In genomic region chr21:25750085-25750484, GRCh38 we compare ENCODE assay signal across 16 cellular contexts. TPM values are rescaled to one million over a fixed set of nuclear protein-coding genes. Genes with fewer than 3 reads are reported as not detected.
A peak's percentile ranks its signal among the peaks of the same experiment; 100 is the strongest.
DNase-seq lines count a peak whose midpoint lies in the region; ATAC-seq lines count a peak whose summit lies in the region.
"Had no signal": no experiment of that assay in that cellular context is flagged by ENCODE, and none has a peak within 500 bp of the region (broad histone marks: within the 10 kb centered on the region; RNA-seq: fewer than 3 reads in every experiment).

No MANE protein-coding gene starts in this region.

- H3K27ac ChIP-seq in BLaER1 (peak overlapping the region; percentile 15; the same call in 1 of the 2 replicates), mesendoderm (ENCODE audit: low read depth, low read length) (no peak overlapping the region)
- H3K27ac ChIP-seq: PC-9, VCaP had no signal

- no peak overlapping the region for H3K23ac ChIP-seq in mesendoderm (ENCODE audit: low read length)

- WGBS in mesendoderm (ENCODE audit: extremely low coverage, insufficient coverage, low lambda C conversion rate), result no CpG with 5 or more reads among the region's 6 CpGs

- H4K5ac ChIP-seq in mesendoderm (ENCODE audit: low read length), result no peak overlapping the region

- DNase-seq in GDM1 (lab: John Stamatoyannopoulos, UW) (peak; percentile 49), T-helper 17 cell (no peak), mesendoderm (peak; percentile 21), NCI-H510A (lab: John Stamatoyannopoulos, UW) (no peak)
- DNase-seq in stimulated activated CD4-positive, alpha-beta T cell treated with anti-CD3 and anti-CD28 coated beads, Interleukin-4, amount 100 ng/mL, for 24 hours, result no peak
- DNase-seq: AML-193, aorta, DMS 273 treated with DMSO at 0.1 percent for 48 hours, foreskin fibroblast, left ventricle myocardium superior, naive B cell, NCI-H1694, PC-9 had no signal

- H3K27me3 Mint-ChIP-seq in T-helper 17 cell, result no peaks in the 10 kb centered on the region
- H3K27me3 Mint-ChIP-seq: naive B cell had no signal

- no peak overlapping the region for H3K18ac ChIP-seq in mesendoderm (ENCODE audit: low read length)

- H3K9me3 ChIP-seq in BLaER1 (no peaks in the 10 kb centered on the region), T-helper 17 cell (ENCODE audit: control insufficient read depth, low read length, poor library complexity, severe bottlenecking) (no peaks in the 10 kb centered on the region)

- H2BK120ac ChIP-seq in mesendoderm (ENCODE audit: low read depth, low read length), result no peak overlapping the region

- H3K9ac ChIP-seq in BLaER1 (0 out of 2 replicates have a peak overlapping the region, but pooled peaks have one; percentile 38), mesendoderm (ENCODE audit: low read length) (no peak overlapping the region)

- no peak overlapping the region for H3K4ac ChIP-seq in mesendoderm (ENCODE audit: low read depth, low read length)

- H3K36me3 ChIP-seq in BLaER1 (peaks cover 71% of the 10 kb centered on the region), mesendoderm (ENCODE audit: control insufficient read depth, insufficient read depth, low read length) (no peaks in the 10 kb centered on the region)

- H3K79me2 ChIP-seq in mesendoderm (ENCODE audit: control insufficient read depth, insufficient read depth, low read length), result no peaks in the 10 kb centered on the region

- H3K4me3 Mint-ChIP-seq in T-helper 17 cell, result no peak overlapping the region

- H3K36me3 Mint-ChIP-seq in T-helper 17 cell (ENCODE audit: low read depth), result peaks cover 18% of the 10 kb centered on the region

- peak overlapping the region; percentile 32 for H3K27ac Mint-ChIP-seq in T-helper 17 cell

- ATAC-seq in T-helper 17 cell, result no peak
- ATAC-seq in HG03378 (IDR thresholded peaks at IDR 0.05; ENCODE audit: unreplicated experiment), result no peak
- ATAC-seq: left ventricle myocardium superior had no signal

- no peak overlapping the region for H3K56ac ChIP-seq in mesendoderm (ENCODE audit: low read length)

- H3K79me1 ChIP-seq in mesendoderm (ENCODE audit: low read length), result no peaks in the 10 kb centered on the region

- H4K8ac ChIP-seq in mesendoderm (ENCODE audit: low read depth, low read length), result no peak overlapping the region

- no peaks in the 10 kb centered on the region for H4K20me1 ChIP-seq in BLaER1

- H2BK15ac ChIP-seq in mesendoderm (replicated peaks; ENCODE audit: low read depth), result no peak overlapping the region

- H3K4me1 ChIP-seq in BLaER1, result peaks cover 15% of the 10 kb centered on the region
- H3K4me1 ChIP-seq in mesendoderm (ENCODE audit: control insufficient read depth, low read depth, low read length), result no peaks in the 10 kb centered on the region

- H2BK5ac ChIP-seq in mesendoderm (ENCODE audit: low read length), result no peak overlapping the region

- H2AK5ac ChIP-seq in mesendoderm (ENCODE audit: low read length), result no peak overlapping the region

- H3K4me1 Mint-ChIP-seq in T-helper 17 cell, result peaks cover 16% of the 10 kb centered on the region

- H3K27me3 ChIP-seq in BLaER1 (no peaks in the 10 kb centered on the region), mesendoderm (ENCODE audit: insufficient read depth, low read length, poor library complexity) (no peaks in the 10 kb centered on the region)

- peak overlapping the region; percentile 59 for H3K4me2 ChIP-seq in BLaER1
- H3K4me2 ChIP-seq in mesendoderm (ENCODE audit: low read length), result no peak overlapping the region
- H3K4me2 ChIP-seq: PC-9 had no signal

- H3K4me3 ChIP-seq in BLaER1 (no peak overlapping the region), mesendoderm (ENCODE audit: low read length) (no peak overlapping the region)
- H3K4me3 ChIP-seq: PC-9 had no signal

RNA-seq across cellular contexts. Expression of gene GABPA, which starts 15.3 kb away (rescaled TPM):
- 10 to 100 TPM; 18.1 to 23.9 TPM for total RNA-seq in T-helper 17 cell
- 20.7 TPM for polyA plus RNA-seq in mesendoderm (2013, experiment 1 of 2)
- polyA plus RNA-seq in mesendoderm (2013, experiment 2 of 2), result 20.8 TPM

RNA-seq across cellular contexts. Expression of gene ATP5PF, which starts 15.4 kb away (rescaled TPM):
- total RNA-seq in T-helper 17 cell, result 10 to 100 TPM; 35.7 to 41.6 TPM
- 323 TPM for polyA plus RNA-seq in mesendoderm (2013, experiment 1 of 2)
- 316 TPM for polyA plus RNA-seq in mesendoderm (2013, experiment 2 of 2)

Comparison
In these comparisons a context has a peak if more than half of its experiments do, and no peak if none do; other contexts are left out.
1. DNase-seq: peak in GDM1 (single experiment) and mesendoderm (single experiment); none in T-helper 17 cell (0 of 3), NCI-H510A (single experiment) and stimulated activated CD4-positive, alpha-beta T cell treated with anti-CD3 and anti-CD28 coated beads, Interleukin-4, amount 100 ng/mL, for 24 hours (single experiment).